ENCODE assay signal across 1 cellular context in the genomic region with DNA sequence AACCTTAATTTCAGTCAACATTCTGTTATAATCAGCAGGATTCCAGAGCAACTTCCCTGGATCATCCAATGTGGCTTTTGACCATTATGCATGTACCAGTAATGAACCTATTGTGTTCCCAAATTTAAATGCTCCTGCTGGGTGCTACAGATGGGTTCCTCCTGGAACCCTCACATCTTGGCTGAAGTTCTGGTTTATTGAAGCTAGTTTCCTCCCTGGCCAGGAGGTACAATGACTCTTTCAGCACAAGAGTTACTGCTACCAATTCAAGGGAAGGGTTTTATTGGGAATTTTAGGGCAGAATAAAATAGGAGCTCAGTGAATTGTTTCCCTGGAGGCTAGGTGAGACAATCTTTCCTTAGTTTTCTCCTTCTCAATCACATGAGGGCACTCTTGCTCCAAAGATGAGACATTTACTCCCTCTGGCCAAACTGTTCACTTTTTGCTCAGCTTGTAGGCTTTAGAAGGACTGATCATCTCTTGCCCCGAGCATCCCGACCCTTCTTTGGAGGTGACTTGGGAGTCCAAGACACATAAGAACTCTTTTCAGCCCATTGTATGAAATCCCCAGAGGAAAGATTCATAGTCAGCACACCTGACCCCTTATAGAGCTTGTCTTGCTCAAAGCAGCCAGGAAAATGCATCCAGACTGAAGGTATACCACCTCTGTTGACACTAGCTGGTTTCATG.
TF ChIP-seq lines count a peak whose summit lies in the region.

No MANE protein-coding gene starts in this region.

TF ChIP-seq in GM23338, 12 proteins besides CTCF, POLR2A, EP300 and RAD21 (continued from another document):
- TF ChIP-seq, protein P1, sequence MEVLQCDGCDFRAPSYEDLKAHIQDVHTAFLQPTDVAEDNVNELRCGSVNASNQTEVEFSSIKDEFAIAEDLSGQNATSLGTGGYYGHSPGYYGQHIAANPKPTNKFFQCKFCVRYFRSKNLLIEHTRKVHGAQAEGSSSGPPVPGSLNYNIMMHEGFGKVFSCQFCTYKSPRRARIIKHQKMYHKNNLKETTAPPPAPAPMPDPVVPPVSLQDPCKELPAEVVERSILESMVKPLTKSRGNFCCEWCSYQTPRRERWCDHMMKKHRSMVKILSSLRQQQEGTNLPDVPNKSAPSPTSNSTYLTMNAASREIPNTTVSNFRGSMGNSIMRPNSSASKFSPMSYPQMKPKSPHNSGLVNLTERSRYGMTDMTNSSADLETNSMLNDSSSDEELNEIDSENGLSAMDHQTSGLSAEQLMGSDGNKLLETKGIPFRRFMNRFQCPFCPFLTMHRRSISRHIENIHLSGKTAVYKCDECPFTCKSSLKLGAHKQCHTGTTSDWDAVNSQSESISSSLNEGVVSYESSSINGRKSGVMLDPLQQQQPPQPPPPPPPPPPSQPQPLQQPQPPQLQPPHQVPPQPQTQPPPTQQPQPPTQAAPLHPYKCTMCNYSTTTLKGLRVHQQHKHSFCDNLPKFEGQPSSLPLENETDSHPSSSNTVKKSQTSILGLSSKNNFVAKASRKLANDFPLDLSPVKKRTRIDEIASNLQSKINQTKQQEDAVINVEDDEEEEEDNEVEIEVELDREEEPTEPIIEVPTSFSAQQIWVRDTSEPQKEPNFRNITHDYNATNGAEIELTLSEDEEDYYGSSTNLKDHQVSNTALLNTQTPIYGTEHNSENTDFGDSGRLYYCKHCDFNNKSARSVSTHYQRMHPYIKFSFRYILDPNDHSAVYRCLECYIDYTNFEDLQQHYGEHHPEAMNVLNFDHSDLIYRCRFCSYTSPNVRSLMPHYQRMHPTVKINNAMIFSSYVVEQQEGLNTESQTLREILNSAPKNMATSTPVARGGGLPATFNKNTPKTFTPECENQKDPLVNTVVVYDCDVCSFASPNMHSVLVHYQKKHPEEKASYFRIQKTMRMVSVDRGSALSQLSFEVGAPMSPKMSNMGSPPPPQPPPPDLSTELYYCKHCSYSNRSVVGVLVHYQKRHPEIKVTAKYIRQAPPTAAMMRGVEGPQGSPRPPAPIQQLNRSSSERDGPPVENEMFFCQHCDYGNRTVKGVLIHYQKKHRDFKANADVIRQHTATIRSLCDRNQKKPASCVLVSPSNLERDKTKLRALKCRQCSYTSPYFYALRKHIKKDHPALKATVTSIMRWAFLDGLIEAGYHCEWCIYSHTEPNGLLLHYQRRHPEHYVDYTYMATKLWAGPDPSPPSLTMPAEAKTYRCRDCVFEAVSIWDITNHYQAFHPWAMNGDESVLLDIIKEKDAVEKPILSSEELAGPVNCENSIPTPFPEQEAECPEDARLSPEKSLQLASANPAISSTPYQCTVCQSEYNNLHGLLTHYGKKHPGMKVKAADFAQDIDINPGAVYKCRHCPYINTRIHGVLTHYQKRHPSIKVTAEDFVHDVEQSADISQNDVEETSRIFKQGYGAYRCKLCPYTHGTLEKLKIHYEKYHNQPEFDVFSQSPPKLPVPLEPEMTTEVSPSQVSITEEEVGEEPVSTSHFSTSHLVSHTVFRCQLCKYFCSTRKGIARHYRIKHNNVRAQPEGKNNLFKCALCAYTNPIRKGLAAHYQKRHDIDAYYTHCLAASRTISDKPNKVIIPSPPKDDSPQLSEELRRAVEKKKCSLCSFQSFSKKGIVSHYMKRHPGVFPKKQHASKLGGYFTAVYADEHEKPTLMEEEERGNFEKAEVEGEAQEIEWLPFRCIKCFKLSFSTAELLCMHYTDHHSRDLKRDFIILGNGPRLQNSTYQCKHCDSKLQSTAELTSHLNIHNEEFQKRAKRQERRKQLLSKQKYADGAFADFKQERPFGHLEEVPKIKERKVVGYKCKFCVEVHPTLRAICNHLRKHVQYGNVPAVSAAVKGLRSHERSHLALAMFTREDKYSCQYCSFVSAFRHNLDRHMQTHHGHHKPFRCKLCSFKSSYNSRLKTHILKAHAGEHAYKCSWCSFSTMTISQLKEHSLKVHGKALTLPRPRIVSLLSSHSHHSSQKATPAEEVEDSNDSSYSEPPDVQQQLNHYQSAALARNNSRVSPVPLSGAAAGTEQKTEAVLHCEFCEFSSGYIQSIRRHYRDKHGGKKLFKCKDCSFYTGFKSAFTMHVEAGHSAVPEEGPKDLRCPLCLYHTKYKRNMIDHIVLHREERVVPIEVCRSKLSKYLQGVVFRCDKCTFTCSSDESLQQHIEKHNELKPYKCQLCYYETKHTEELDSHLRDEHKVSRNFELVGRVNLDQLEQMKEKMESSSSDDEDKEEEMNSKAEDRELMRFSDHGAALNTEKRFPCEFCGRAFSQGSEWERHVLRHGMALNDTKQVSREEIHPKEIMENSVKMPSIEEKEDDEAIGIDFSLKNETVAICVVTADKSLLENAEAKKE (CRISPR knock-in tag; IDR thresholded peaks at IDR 0.05) = no peak
- TF ChIP-seq POLR2AphosphoS5 (IDR thresholded peaks at IDR 0.05; ENCODE audit: low read depth) = no peak
